Comparison of ENCODE assay signal across 10 cellular contexts in the genomic region with DNA sequence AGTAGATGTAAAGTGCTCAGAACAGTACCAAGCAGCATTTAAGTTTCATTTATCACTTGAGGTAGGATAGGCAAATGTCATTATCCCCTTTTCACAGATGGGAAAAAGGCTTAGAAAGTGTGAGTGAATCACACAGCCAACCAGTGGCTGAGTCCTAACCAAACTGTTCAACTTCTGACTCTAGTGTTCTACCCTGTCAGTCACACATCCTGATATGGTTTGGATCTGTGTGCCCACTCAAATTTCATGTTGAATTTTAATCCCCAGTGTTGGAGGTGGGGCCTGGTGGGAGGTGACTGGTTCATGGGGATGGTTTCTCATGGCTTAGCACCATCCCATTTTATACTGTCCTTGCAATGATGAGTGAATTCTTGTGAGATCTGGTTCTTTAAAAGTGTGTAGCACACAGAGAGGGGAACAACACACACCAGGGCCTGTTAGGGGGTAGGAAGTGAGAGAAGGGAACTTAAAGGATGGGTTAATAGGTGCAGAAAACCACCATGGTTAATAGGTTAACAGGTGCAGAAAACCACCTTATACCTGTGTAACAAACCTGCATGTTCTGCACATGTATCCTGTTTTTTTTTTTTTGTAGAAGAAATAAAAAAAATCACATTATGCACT.
A peak's percentile ranks its signal among the peaks of the same experiment; 100 is the strongest.
DNase-seq lines count a peak whose midpoint lies in the region; ATAC-seq, FAIRE-seq and TF ChIP-seq lines count a peak whose summit lies in the region.
"Had no signal": no experiment of that assay in that cellular context is flagged by ENCODE, and none has a peak within 500 bp of the region (broad histone marks: within the 10 kb centered on the region; RNA-seq: fewer than 3 reads in every experiment).

No MANE protein-coding gene starts in this region.

- H3K27ac ChIP-seq in MM.1S (ENCODE audit: low read length), result no peak overlapping the region
- H3K27ac ChIP-seq: suprapubic skin had no signal

- TF ChIP-seq CTCF in epithelial cell of proximal tubule (conservative IDR thresholded peaks at IDR 0.05; ENCODE audit: low read depth, low read length), result no peak
- TF ChIP-seq CTCF in MM.1S (IDR thresholded peaks at IDR 0.05; ENCODE audit: low read length), result no peak

- no peaks in the 10 kb centered on the region for H4K20me1 ChIP-seq in MM.1S (ENCODE audit: insufficient read depth, low read length)

- no peak overlapping the region for H3K4me3 ChIP-seq in epithelial cell of proximal tubule (ENCODE audit: low read depth, low read length)
- no peak overlapping the region for H3K4me3 ChIP-seq in MM.1S (ENCODE audit: low read length)
- H3K4me3 ChIP-seq: suprapubic skin had no signal

- H3K9me2 ChIP-seq in MM.1S (replicated peaks; ENCODE audit: insufficient read depth, low read length), result no peaks in the 10 kb centered on the region

- H3F3A ChIP-seq in MM.1S (ENCODE audit: insufficient read depth, low read length), result no peaks in the 10 kb centered on the region

- H3K27me3 ChIP-seq in MM.1S (replicated peaks; ENCODE audit: insufficient read depth, low read length), result no peaks in the 10 kb centered on the region
- H3K27me3 ChIP-seq: suprapubic skin had no signal

- no peaks in the 10 kb centered on the region for H3K4me1 ChIP-seq in MM.1S (ENCODE audit: low read length)
- H3K4me1 ChIP-seq: suprapubic skin had no signal

- H3K9ac ChIP-seq in MM.1S (ENCODE audit: low read length), result no peak overlapping the region

- FAIRE-seq in GM12892 (lab: Jason Lieb, UNC), result peak; percentile 83

- DNase-seq in GM12892 (ENCODE audit: insufficient read length) (no peak), epithelial cell of proximal tubule (ENCODE audit: low read depth) (peak; percentile 43), MM.1S (no peak), NOMO-1 treated with dmso at 0.1 percent for 144 hours (lab: John Stamatoyannopoulos, UW; ENCODE audit: unreplicated experiment) (no peak), 8988T (no peak), dedifferentiated amniotic fluid mesenchymal stem cell (ENCODE audit: extremely low spot score) (no peak)
- DNase-seq: NCI-H82 had no signal

- no peaks in the 10 kb centered on the region for H3K79me2 ChIP-seq in MM.1S (ENCODE audit: low read length)

- ATAC-seq in GM21381 (IDR thresholded peaks at IDR 0.05; ENCODE audit: unreplicated experiment) (peak; percentile 95), HG03439 (IDR thresholded peaks at IDR 0.05; ENCODE audit: unreplicated experiment) (peak; percentile 74)

- TF ChIP-seq POLR2A in GM12892 (IDR thresholded peaks at IDR 0.05; ENCODE audit: low read depth, low read length), result no peak

- no peaks in the 10 kb centered on the region for H3K36me3 ChIP-seq in MM.1S (replicated peaks; ENCODE audit: insufficient read depth, low read length)
- H3K36me3 ChIP-seq: suprapubic skin had no signal

- no peak overlapping the region for H2AFZ ChIP-seq in MM.1S (ENCODE audit: low read length)

- H3K4me2 ChIP-seq in MM.1S (ENCODE audit: low read depth, low read length), result no peak overlapping the region

- H3K9me3 ChIP-seq in MM.1S (replicated peaks; ENCODE audit: insufficient read depth, low read length), result no peaks in the 10 kb centered on the region
- H3K9me3 ChIP-seq: suprapubic skin had no signal
